ENCODE assay signal across 1 cellular context in genomic region chr14:49969961-49970360, GRCh38.
TF ChIP-seq lines count a peak whose summit lies in the region.

No MANE protein-coding gene starts in this region.

TF ChIP-seq in A549, 52 proteins besides CTCF, POLR2A, EP300 and RAD21 (continued from another document):
- TF ChIP-seq USF2 (IDR thresholded peaks at IDR 0.05) (no peak), POLR2AphosphoS2 (conservative IDR thresholded peaks at IDR 0.05; ENCODE audit: low read length) (no peak), CHD2 (IDR thresholded peaks at IDR 0.05; ENCODE audit: low read length, partially characterized antibody) (no peak), HMGXB4 (CRISPR knock-in tag; IDR thresholded peaks at IDR 0.05; ENCODE audit: borderline replicate concordance) (no peak), ZSCAN20 (CRISPR knock-in tag; IDR thresholded peaks at IDR 0.05) (no peak)
TF ChIP-seq in A549: peak in this region for 0.
